Comparison of ENCODE assay signal across 11 cellular contexts in genomic region chr12:25264015-25264582, GRCh38.
"Had no signal": no experiment of that assay in that cellular context is flagged by ENCODE, and none has a peak within 500 bp of the region (broad histone marks: within the 10 kb centered on the region; RNA-seq: fewer than 3 reads in every experiment).

No MANE protein-coding gene starts in this region.

- DNase-seq: activated CD4-positive, alpha-beta T cell treated with anti-CD3 and anti-CD28 coated beads, Interleukin-2, amount 50 U/mL, for 1 hour; activated naive CD4-positive, alpha-beta T cell treated with anti-CD3 and anti-CD28 coated beads for 36 hours; activated T-cell treated with anti-CD3 and anti-CD28 coated beads for 4 hours; dorsolateral prefrontal cortex; naive thymus-derived CD4-positive, alpha-beta T cell; stimulated activated CD4-positive, alpha-beta T cell treated with anti-CD3 and anti-CD28 coated beads, Interleukin-4, amount 100 ng/mL, for 4 hours; thyroid gland had no signal

- H3K9me3 ChIP-seq: esophagus muscularis mucosa, right atrium auricular region, thyroid gland had no signal

- H3K36me3 ChIP-seq: esophagus muscularis mucosa, right atrium auricular region, thyroid gland had no signal

- H3K4me3 Mint-ChIP-seq: activated naive CD4-positive, alpha-beta T cell treated with anti-CD3 and anti-CD28 coated beads for 36 hours; activated T-helper 17 cell treated with anti-CD3 and anti-CD28 coated beads, Interleukin-2, amount 50 U/mL, for 72 hours; naive thymus-derived CD4-positive, alpha-beta T cell had no signal

- ATAC-seq: activated T-helper 17 cell treated with anti-CD3 and anti-CD28 coated beads, Interleukin-2, amount 50 U/mL, for 72 hours; naive thymus-derived CD4-positive, alpha-beta T cell had no signal

- H3K9me3 Mint-ChIP-seq: activated naive CD4-positive, alpha-beta T cell treated with anti-CD3 and anti-CD28 coated beads for 36 hours; activated T-helper 17 cell treated with anti-CD3 and anti-CD28 coated beads, Interleukin-2, amount 50 U/mL, for 72 hours had no signal

- H3K27ac ChIP-seq: dorsolateral prefrontal cortex, esophagus muscularis mucosa, right atrium auricular region, skin epidermis, thyroid gland had no signal

- H3K4me1 Mint-ChIP-seq: activated T-helper 17 cell treated with anti-CD3 and anti-CD28 coated beads, Interleukin-2, amount 50 U/mL, for 72 hours had no signal

- H3K4me3 ChIP-seq: dorsolateral prefrontal cortex, esophagus muscularis mucosa, right atrium auricular region, skin epidermis, thyroid gland had no signal

- H3K27ac Mint-ChIP-seq: activated naive CD4-positive, alpha-beta T cell treated with anti-CD3 and anti-CD28 coated beads for 36 hours; activated T-helper 17 cell treated with anti-CD3 and anti-CD28 coated beads, Interleukin-2, amount 50 U/mL, for 72 hours; naive thymus-derived CD4-positive, alpha-beta T cell had no signal

- H3K4me1 ChIP-seq: right atrium auricular region, thyroid gland had no signal
